Comparison of ENCODE assay signal across 12 cellular contexts in genomic region chr10:21499910-21500577, GRCh38. TPM values are rescaled to one million over a fixed set of nuclear protein-coding genes. Genes with fewer than 3 reads are reported as not detected.
DNase-seq lines count a peak whose midpoint lies in the region; ATAC-seq and TF ChIP-seq lines count a peak whose summit lies in the region.
"Had no signal": no experiment of that assay in that cellular context is flagged by ENCODE, and none has a peak within 500 bp of the region (broad histone marks: within the 10 kb centered on the region; RNA-seq: fewer than 3 reads in every experiment).

No MANE protein-coding gene starts in this region.

- peak overlapping the region in 2 of 3 donors; percentile 12 to 77 for H3K27ac Mint-ChIP-seq in IgD-negative memory B cell
- no peak overlapping the region for H3K27ac Mint-ChIP-seq in stimulated activated effector memory CD8-positive, alpha-beta T cell treated with anti-CD3 and anti-CD28 coated beads, Interleukin-12 subunit alpha, Interleukin-12 subunit beta, amount 100 ng/mL, for 72 hours
- H3K27ac Mint-ChIP-seq: CD4-positive, CD25-positive, alpha-beta regulatory T cell had no signal

- CTCF ChIA-PET in OCI-LY7 (lab: Charles Lee; ENCODE audit: unreplicated experiment), result no interaction called here

- TF ChIP-seq EP300 in esophagus muscularis mucosa (IDR thresholded peaks at IDR 0.05) (no peak), neural cell (conservative IDR thresholded peaks at IDR 0.05; ENCODE audit: poor library complexity, severe bottlenecking) (no peak)

- ATAC-seq in stimulated activated effector memory CD8-positive, alpha-beta T cell treated with anti-CD3 and anti-CD28 coated beads, Interleukin-12 subunit alpha, Interleukin-12 subunit beta, amount 100 ng/mL, for 72 hours, result no peak
- no peak for ATAC-seq in GM21528 (IDR thresholded peaks at IDR 0.05; ENCODE audit: low FRiP score, unreplicated experiment)

- H3F3A ChIP-seq in neural cell (ENCODE audit: insufficient read depth, low read length, poor library complexity, severe bottlenecking), result no peaks in the 10 kb centered on the region

- H3K4me2 ChIP-seq in neural cell (ENCODE audit: low read length) (no peak overlapping the region), OCI-LY7 (ENCODE audit: low read length) (no peak overlapping the region)

- peaks cover 7 to 12% (median 11%) of the 10 kb centered on the region in 3 donors for H3K4me1 Mint-ChIP-seq in IgD-negative memory B cell
- H3K4me1 Mint-ChIP-seq in stimulated activated effector memory CD8-positive, alpha-beta T cell treated with anti-CD3 and anti-CD28 coated beads, Interleukin-12 subunit alpha, Interleukin-12 subunit beta, amount 100 ng/mL, for 72 hours, result peaks cover 13% of the 10 kb centered on the region

- WGBS in esophagus muscularis mucosa, result 47% methylated on average over 52 of the region's 58 CpGs

- H3K4me3 ChIP-seq in esophagus muscularis mucosa, result peak overlapping the region; percentile 37 to 47 (median 38)
- peak overlapping the region; percentile 57 for H3K4me3 ChIP-seq in neural cell (ENCODE audit: low read length)
- H3K4me3 ChIP-seq in OCI-LY7 (ENCODE audit: low read depth, low read length, poor library complexity, severe bottlenecking), result no peak overlapping the region
- H3K4me3 ChIP-seq: prostate gland, SK-N-MC had no signal

- no peaks in the 10 kb centered on the region for H3K9me2 ChIP-seq in neural cell (ENCODE audit: insufficient read depth, low read length)
- H3K9me2 ChIP-seq in OCI-LY7 (ENCODE audit: insufficient read depth, low read length), result no peaks in the 10 kb centered on the region

- no peaks in the 10 kb centered on the region for H3K36me3 Mint-ChIP-seq in IgD-negative memory B cell
- no peaks in the 10 kb centered on the region for H3K36me3 Mint-ChIP-seq in stimulated activated effector memory CD8-positive, alpha-beta T cell treated with anti-CD3 and anti-CD28 coated beads, Interleukin-12 subunit alpha, Interleukin-12 subunit beta, amount 100 ng/mL, for 72 hours
- H3K36me3 Mint-ChIP-seq: CD4-positive, CD25-positive, alpha-beta regulatory T cell had no signal

- H3K9ac ChIP-seq in neural cell (ENCODE audit: low read length), result peak overlapping the region; percentile 43

- H2AFZ ChIP-seq in neural cell (ENCODE audit: low read depth, low read length), result no peak overlapping the region
- no peak overlapping the region for H2AFZ ChIP-seq in OCI-LY7 (ENCODE audit: low read length)

- BruUV-seq in OCI-LY7 (replicated peaks; lab: Mats Ljungman, UMichigan), result no TSS peak

- peak; percentile 35 for DNase-seq in AG20443 (ENCODE audit: low spot score)
- DNase-seq in esophagus muscularis mucosa (ENCODE audit: extremely low spot score), result peak; percentile 79
- DNase-seq in stimulated activated effector memory CD8-positive, alpha-beta T cell treated with anti-CD3 and anti-CD28 coated beads, Interleukin-12 subunit alpha, Interleukin-12 subunit beta, amount 100 ng/mL, for 72 hours (ENCODE audit: low spot score in 2 of 2), result no peak
- DNase-seq in OCI-LY7 (ENCODE audit: low spot score), result no peak
- no peak for DNase-seq in NCI-H1092 treated with DMSO at 0.1 percent for 48 hours (lab: John Stamatoyannopoulos, UW)
- DNase-seq: CD4-positive, CD25-positive, alpha-beta regulatory T cell; NCI-H1694 treated with DMSO at 0.1 percent for 48 hours had no signal

- TF ChIP-seq POLR2A in esophagus muscularis mucosa (IDR thresholded peaks at IDR 0.05; ENCODE audit: low read depth), result no peak

- H3K4me1 ChIP-seq in esophagus muscularis mucosa, result peaks cover 7 to 30% (median 24%) of the 10 kb centered on the region in 4 donors
- peaks cover 13% of the 10 kb centered on the region for H3K4me1 ChIP-seq in OCI-LY7 (ENCODE audit: insufficient read depth, low read length, poor library complexity, severe bottlenecking)
- H3K4me1 ChIP-seq: prostate gland had no signal

- H3K36me3 ChIP-seq in esophagus muscularis mucosa, result no peaks in the 10 kb centered on the region
- no peaks in the 10 kb centered on the region for H3K36me3 ChIP-seq in neural cell (ENCODE audit: insufficient read depth, low read length)
- H3K36me3 ChIP-seq in OCI-LY7 (ENCODE audit: insufficient read depth, low read length), result no peaks in the 10 kb centered on the region
- H3K36me3 ChIP-seq: prostate gland had no signal

- H3K4me3 Mint-ChIP-seq in IgD-negative memory B cell, result peak overlapping the region in 3 of 4 donors; percentile 19 to 60 (median 57)
- no peak overlapping the region for H3K4me3 Mint-ChIP-seq in stimulated activated effector memory CD8-positive, alpha-beta T cell treated with anti-CD3 and anti-CD28 coated beads, Interleukin-12 subunit alpha, Interleukin-12 subunit beta, amount 100 ng/mL, for 72 hours

- H3K27me3 Mint-ChIP-seq in IgD-negative memory B cell, result peaks cover 38% of the 10 kb centered on the region

- TF ChIP-seq RAD21 in neural cell (conservative IDR thresholded peaks at IDR 0.05), result no peak

- no peaks in the 10 kb centered on the region for H4K20me1 ChIP-seq in neural cell (ENCODE audit: insufficient read depth)
- H4K20me1 ChIP-seq in OCI-LY7 (ENCODE audit: insufficient read depth, low read length), result no peaks in the 10 kb centered on the region

- H3K27me3 ChIP-seq in esophagus muscularis mucosa (no peaks in the 10 kb centered on the region), neural cell (ENCODE audit: insufficient read depth, low read depth, low read length) (peaks cover 43% of the 10 kb centered on the region)

- peak overlapping the region in 1 of 4 donors; percentile 30 for H3K27ac ChIP-seq in esophagus muscularis mucosa (replicated peaks in 1 of 4)
- no peak overlapping the region for H3K27ac ChIP-seq in neural cell (ENCODE audit: low read length)
- H3K27ac ChIP-seq in OCI-LY7 (ENCODE audit: low read depth, low read length, poor library complexity, severe bottlenecking), result no peak overlapping the region
- H3K27ac ChIP-seq: prostate gland, SK-N-MC had no signal

- H3K9me3 Mint-ChIP-seq in IgD-negative memory B cell, result no peaks in the 10 kb centered on the region
- H3K9me3 Mint-ChIP-seq in stimulated activated effector memory CD8-positive, alpha-beta T cell treated with anti-CD3 and anti-CD28 coated beads, Interleukin-12 subunit alpha, Interleukin-12 subunit beta, amount 100 ng/mL, for 72 hours, result no peaks in the 10 kb centered on the region

- TF ChIP-seq CTCF in esophagus muscularis mucosa (IDR thresholded peaks at IDR 0.05), result no peak
- TF ChIP-seq CTCF in neural cell (IDR thresholded peaks at IDR 0.05; ENCODE audit: poor library complexity, severe bottlenecking), result no peak
- no peak for TF ChIP-seq CTCF in OCI-LY7 (conservative IDR thresholded peaks at IDR 0.05; ENCODE audit: low read length)

- POLR2A ChIA-PET in OCI-LY7 (lab: Charles Lee), result no interaction called here

- intact Hi-C loops in esophagus muscularis mucosa (cut with DNase I), result loop anchor here (10.0 kb wide), 4 partner anchors 165 to 1485 kb away; partner anchors contain the start of gene DNAJC1
- intact Hi-C loops in OCI-LY7 (cut with micrococcal nuclease; ENCODE audit: unreplicated experiment), result loop anchor here (5.0 to 10.0 kb wide), 4 partner anchors 223 to 1487 kb away; no protein-coding TSS in a partner anchor

- peaks cover 66% of the 10 kb centered on the region for H3K79me2 ChIP-seq in neural cell (replicated peaks; ENCODE audit: insufficient read depth, low read length)
- no peaks in the 10 kb centered on the region for H3K79me2 ChIP-seq in OCI-LY7 (ENCODE audit: insufficient read depth, low read depth, low read length)

- H3K9me3 ChIP-seq in esophagus muscularis mucosa (no peaks in the 10 kb centered on the region), neural cell (ENCODE audit: low read length) (no peaks in the 10 kb centered on the region), OCI-LY7 (ENCODE audit: low read length) (no peaks in the 10 kb centered on the region)
- H3K9me3 ChIP-seq: prostate gland had no signal

TF ChIP-seq in neural cell, 6 proteins besides CTCF, POLR2A, EP300 and RAD21:
- TF ChIP-seq POLR2AphosphoS5 (IDR thresholded peaks at IDR 0.05) (peak; percentile 22), TAF1 (IDR thresholded peaks at IDR 0.05; ENCODE audit: low read depth) (no peak)
TF ChIP-seq in neural cell: peak in this region for 1.

RNA-seq across cellular contexts. Expression of gene SKIDA1, which starts 25.4 kb away (rescaled TPM):
- polyA plus RNA-seq in IgD-negative memory B cell, result not detected
- total RNA-seq in esophagus muscularis mucosa, result 1 to 10 TPM in 3 of 4 donors, under 1 TPM in 1; 0.50 to 2.9 (median 1.2) TPM
- 3.7 and 4.8 TPM in 2 replicates for polyA plus RNA-seq in neural cell
- 27.6 and 31.9 TPM in 2 replicates for polyA minus RNA-seq in neural cell
- not detected in 2 replicates for total RNA-seq in OCI-LY7 (2014; rRNA removed; shearing (Covaris generic))
- 0.06 TPM in 1 of 2 replicates, not detected in the other for total RNA-seq in OCI-LY7 (2022)
- polyA plus RNA-seq: CD4-positive, CD25-positive, alpha-beta regulatory T cell had no signal

RNA-seq across cellular contexts. Expression of gene MLLT10, which starts 34.0 kb away (rescaled TPM):
- 8.7 TPM for polyA plus RNA-seq in IgD-negative memory B cell
- 10 to 100 TPM; 23.5 to 39.7 (median 30.2) TPM for total RNA-seq in esophagus muscularis mucosa
- polyA plus RNA-seq in neural cell, result 31.0 and 34.0 TPM in 2 replicates
- polyA minus RNA-seq in neural cell, result 69.6 and 78.3 TPM in 2 replicates
- total RNA-seq in OCI-LY7 (2014; rRNA removed; shearing (Covaris generic)), result 50.4 and 68.4 TPM in 2 replicates
- total RNA-seq in OCI-LY7 (2022), result 67.3 and 74.0 TPM in 2 replicates

Comparison
In these comparisons a context has a peak if more than half of its experiments do, and no peak if none do; other contexts are left out.
1. DNase-seq: peak in AG20443 (single experiment) and esophagus muscularis mucosa (single experiment); none in stimulated activated effector memory CD8-positive, alpha-beta T cell treated with anti-CD3 and anti-CD28 coated beads, Interleukin-12 subunit alpha, Interleukin-12 subunit beta, amount 100 ng/mL, for 72 hours (0 of 2), OCI-LY7 (single experiment) and NCI-H1092 treated with DMSO at 0.1 percent for 48 hours (single experiment).